8 cellular contexts compared by ENCODE assay signal in the genomic region with DNA sequence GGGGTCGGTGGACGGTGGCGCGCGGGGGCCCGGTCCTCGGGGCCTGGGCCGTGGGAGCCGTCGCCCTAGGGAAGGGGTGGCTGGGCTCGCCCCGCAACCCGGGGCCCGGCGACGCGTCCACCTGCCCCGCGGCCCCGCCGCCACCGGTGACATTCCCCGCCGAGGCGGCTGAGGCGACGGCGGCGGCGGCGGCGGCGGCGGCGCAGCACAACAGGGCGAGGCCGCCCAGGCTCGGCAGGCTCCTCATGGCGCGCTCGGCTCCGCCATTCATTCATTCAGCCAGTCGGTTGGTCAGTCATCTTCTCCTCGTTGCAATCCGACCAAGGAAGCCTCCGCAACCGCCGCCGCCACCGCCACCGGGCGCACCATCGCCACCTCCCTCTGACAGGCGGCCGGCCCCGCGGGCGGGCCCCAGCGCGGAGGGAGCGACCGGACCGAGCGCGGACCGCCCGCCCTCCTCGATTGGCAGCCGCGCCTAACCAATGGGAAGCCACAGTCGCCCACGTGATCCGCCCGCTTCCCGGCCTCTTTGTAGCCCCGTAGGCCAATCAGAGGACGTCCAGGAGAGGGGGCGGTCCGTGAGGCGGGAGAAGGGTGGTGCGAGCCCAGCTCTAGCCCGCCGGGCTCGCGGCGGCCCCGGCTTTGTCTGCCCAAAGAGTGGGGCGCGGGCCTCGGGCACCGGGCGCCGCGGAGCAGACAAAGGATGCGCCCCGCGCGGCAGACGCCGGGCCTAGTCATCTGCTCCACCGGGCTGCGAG. TPM values are rescaled to one million over a fixed set of nuclear protein-coding genes. Genes with fewer than 3 reads are reported as not detected.
A peak's percentile ranks its signal among the peaks of the same experiment; 100 is the strongest.
DNase-seq lines count a peak whose midpoint lies in the region; ATAC-seq lines count a peak whose summit lies in the region.

A gene (minus strand): TSS at position 383 of the 758 bp plus-strand sequence. CDS start 112 bp downstream, at position 271.

- H3K4me3 Mint-ChIP-seq in effector memory CD8-positive, alpha-beta T cell = peak within 1 kb of the TSS; percentile 97 to 99
- peak within 1 kb of the TSS; percentile 96 for H3K4me3 Mint-ChIP-seq in memory B cell

- peaks cover 27 to 34% of the 10 kb centered on the region in 2 donors for H3K4me1 Mint-ChIP-seq in effector memory CD8-positive, alpha-beta T cell (ENCODE audit: low read depth in 2 of 2)
- H3K4me1 Mint-ChIP-seq in memory B cell = peaks cover 24% of the 10 kb centered on the region

- H3K27me3 Mint-ChIP-seq in effector memory CD8-positive, alpha-beta T cell = no peaks in the 10 kb centered on the region
- H3K27me3 Mint-ChIP-seq in memory B cell = no peaks in the 10 kb centered on the region

- DNase-seq in COLO829 (ENCODE audit: low spot score) (peak; percentile 96), HT-29 (ENCODE audit: low spot score) (peak; percentile 97), memory B cell (ENCODE audit: low spot score in 2 of 2) (peak; percentile 92 to 93)
- peak; percentile 90 for DNase-seq in NK-92 treated with Interleukin-12 subunit alpha and Interleukin-12 subunit beta, amount 100 ng/mL, for 24 hours (lab: John Stamatoyannopoulos, UW)
- peak; percentile 92 to 96 for DNase-seq in activated CD8-positive, alpha-beta memory T cell treated with anti-CD3 and anti-CD28 coated beads for 4 hours (ENCODE audit: low read depth in 2 of 2)
- peak; percentile 94 to 96 (median 94) for DNase-seq in effector memory CD8-positive, alpha-beta T cell
- peak; percentile 94 for DNase-seq in stimulated activated CD8-positive, alpha-beta memory T cell treated with anti-CD3 and anti-CD28 coated beads, Interleukin-12 subunit alpha, Interleukin-12 subunit beta, amount 100 ng/mL, for 1 hour (ENCODE audit: low read depth)

- H3K36me3 Mint-ChIP-seq in effector memory CD8-positive, alpha-beta T cell (ENCODE audit: insufficient read depth) = peaks cover 16% of the 10 kb centered on the region
- no peaks in the 10 kb centered on the region for H3K36me3 Mint-ChIP-seq in memory B cell

- ATAC-seq in GM21360 (IDR thresholded peaks at IDR 0.05; ENCODE audit: unreplicated experiment) (peak; percentile 91), memory B cell (ENCODE audit: low read depth) (peak; percentile 92)
- peak; percentile 94 for ATAC-seq in effector memory CD8-positive, alpha-beta T cell (replicated peaks)

- no peaks in the 10 kb centered on the region for H3K9me3 Mint-ChIP-seq in effector memory CD8-positive, alpha-beta T cell
- no peaks in the 10 kb centered on the region for H3K9me3 Mint-ChIP-seq in memory B cell

- peak within 1 kb of the TSS; percentile 93 to 94 for H3K27ac Mint-ChIP-seq in effector memory CD8-positive, alpha-beta T cell
- peak within 1 kb of the TSS; percentile 92 for H3K27ac Mint-ChIP-seq in memory B cell

RNA-seq across cellular contexts. Expression of the gene that starts here (rescaled TPM):
- 2.3 and 2.4 TPM in 2 replicates for total RNA-seq in HT-29 (2014; rRNA removed; shearing (Covaris generic))

Comparison
In these comparisons a context has a peak if more than half of its experiments do, and no peak if none do; other contexts are left out.
1. Peak in every context shown above with its lines: DNase-seq and ATAC-seq.